10 cellular contexts compared by ENCODE assay signal in genomic region chr13:49113526-49114286, GRCh38.
A peak's percentile ranks its signal among the peaks of the same experiment; 100 is the strongest.
DNase-seq lines count a peak whose midpoint lies in the region; ATAC-seq and TF ChIP-seq lines count a peak whose summit lies in the region.
"Had no signal": no experiment of that assay in that cellular context is flagged by ENCODE, and none has a peak within 500 bp of the region (broad histone marks: within the 10 kb centered on the region; RNA-seq: fewer than 3 reads in every experiment).

No MANE protein-coding gene starts in this region.

- H3K9me3 ChIP-seq in skeletal muscle satellite cell (replicated peaks; ENCODE audit: low read length): no peaks in the 10 kb centered on the region
- H3K9me3 ChIP-seq: BE2C had no signal

- peaks cover 32% of the 10 kb centered on the region for H3K36me3 ChIP-seq in skeletal muscle satellite cell (ENCODE audit: insufficient read depth, low read length)

- H3K4me1 ChIP-seq in skeletal muscle satellite cell (ENCODE audit: control insufficient read depth, insufficient read depth, low read length): peaks cover 21% of the 10 kb centered on the region
- H3K4me1 ChIP-seq: BE2C had no signal

- H3K4me3 ChIP-seq in fibroblast of pulmonary artery (replicated peaks; ENCODE audit: low read depth, low read length) (peak overlapping the region; percentile 38), skeletal muscle satellite cell (ENCODE audit: low read length) (no peak overlapping the region)

- H3K4me2 ChIP-seq in skeletal muscle satellite cell (ENCODE audit: low read length): peak overlapping the region; percentile 54

- no peak for DNase-seq in activated CD4-positive, CD25-positive, alpha-beta regulatory T cell treated with anti-CD3 and anti-CD28 coated beads, Interleukin-2, amount 50 U/mL, for 72 hours
- DNase-seq in SW480 (ENCODE audit: low spot score) (peak; percentile 32), fibroblast of pulmonary artery (ENCODE audit: low read depth) (peak; percentile 79), DMS 273 (lab: John Stamatoyannopoulos, UW; ENCODE audit: unreplicated experiment) (no peak), ureter (ENCODE audit: low spot score) (no peak)
- no peak for DNase-seq in central memory CD4-positive, alpha-beta T cell
- DNase-seq: BE2C, NCI-H2107 had no signal

- no peaks in the 10 kb centered on the region for H3K27me3 ChIP-seq in skeletal muscle satellite cell (ENCODE audit: control insufficient read depth, insufficient read depth, low read length)
- H3K27me3 ChIP-seq: BE2C had no signal

- peak overlapping the region; percentile 73 for H3K9ac ChIP-seq in skeletal muscle satellite cell (ENCODE audit: low read depth, low read length)

- ATAC-seq in activated CD4-positive, CD25-positive, alpha-beta regulatory T cell treated with anti-CD3 and anti-CD28 coated beads, Interleukin-2, amount 50 U/mL, for 24 hours: peak; percentile 60 to 73

- no peak for TF ChIP-seq CTCF in fibroblast of pulmonary artery (IDR thresholded peaks at IDR 0.05; ENCODE audit: low read length, missing control alignments)

Comparison
In these comparisons a context has a peak if more than half of its experiments do, and no peak if none do; other contexts are left out.
1. DNase-seq: peak in SW480 (single experiment) and fibroblast of pulmonary artery (single experiment); none in activated CD4-positive, CD25-positive, alpha-beta regulatory T cell treated with anti-CD3 and anti-CD28 coated beads, Interleukin-2, amount 50 U/mL, for 72 hours (single experiment), DMS 273 (single experiment), central memory CD4-positive, alpha-beta T cell (single experiment) and ureter (single experiment).